ENCODE assay signal across 9 cellular contexts in the genomic region with DNA sequence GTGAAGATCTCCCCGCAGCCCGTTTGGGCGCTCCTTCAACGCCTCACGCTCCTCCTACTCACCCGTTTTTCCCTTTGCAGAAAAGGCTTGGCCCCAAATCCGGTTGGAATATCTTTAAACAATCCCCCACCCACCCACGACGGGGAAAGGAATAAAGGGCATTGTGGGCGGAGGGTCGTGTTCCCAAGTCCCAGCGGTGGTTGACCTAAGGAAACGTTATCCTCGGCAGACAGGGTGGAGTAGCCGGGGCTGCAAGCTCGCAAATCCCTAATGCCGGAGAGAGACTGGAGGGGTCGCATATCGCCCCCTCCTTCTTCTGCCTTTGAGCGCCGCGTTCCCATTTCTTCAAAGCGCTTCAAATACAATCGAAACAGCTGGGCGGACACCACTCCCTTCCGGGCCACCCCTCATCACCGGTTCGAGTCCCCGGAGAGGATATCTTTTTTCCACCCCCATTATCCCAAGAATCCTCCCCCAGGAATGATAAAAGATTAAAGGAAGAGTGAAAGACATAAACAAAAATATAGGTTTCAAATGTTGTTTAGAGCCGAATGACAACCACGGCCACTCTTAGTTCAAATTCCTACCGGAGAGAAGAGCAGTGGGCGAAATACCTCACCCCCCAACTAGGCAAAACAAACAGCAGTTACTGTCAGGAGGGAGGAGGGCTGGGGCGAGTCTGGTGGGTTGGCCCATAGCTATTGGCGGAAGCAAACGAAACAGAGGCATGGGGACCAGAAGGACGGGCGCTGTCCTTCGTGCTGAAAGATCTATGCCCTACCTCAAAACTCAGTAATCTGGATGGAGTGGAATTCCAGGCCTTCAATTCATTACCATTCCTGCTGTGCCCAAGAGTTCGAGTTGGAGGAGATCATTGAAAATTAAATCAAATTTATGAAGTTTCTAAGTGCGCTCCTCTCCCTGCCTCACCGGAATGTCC. TPM values are rescaled to one million over a fixed set of nuclear protein-coding genes. Genes with fewer than 3 reads are reported as not detected.
DNase-seq lines count a peak whose midpoint lies in the region; ATAC-seq and TF ChIP-seq lines count a peak whose summit lies in the region.
"Had no signal": no experiment of that assay in that cellular context is flagged by ENCODE, and none has a peak within 500 bp of the region (broad histone marks: within the 10 kb centered on the region; RNA-seq: fewer than 3 reads in every experiment).

No MANE protein-coding gene starts in this region.

- peaks cover 27% of the 10 kb centered on the region for H3K4me1 ChIP-seq in testis
- peaks cover 0 to 46% (median 38%) of the 10 kb centered on the region in 4 donors for H3K4me1 ChIP-seq in tibial artery
- peaks cover 2% of the 10 kb centered on the region for H3K4me1 ChIP-seq in ovary (ENCODE audit: insufficient read depth)

- DNase-seq in left cardiac atrium (peak; percentile 52), Right ventricle myocardium superior (no peak), RPMI7951 (ENCODE audit: low read depth) (peak; percentile 61), glomerular visceral epithelial cell (ENCODE audit: extremely low spot score) (peak; percentile 38), testis (peak; percentile 57), tibial artery (no peak), ovary (no peak)

- H3K4me3 ChIP-seq in testis (no peak overlapping the region), tibial artery (no peak overlapping the region), ovary (no peak overlapping the region)
- H3K4me3 ChIP-seq: upper lobe of left lung had no signal

- H3K27ac ChIP-seq in testis (no peak overlapping the region), tibial artery (no peak overlapping the region), ovary (no peak overlapping the region)
- H3K27ac ChIP-seq: upper lobe of left lung had no signal

- no peaks in the 10 kb centered on the region for H3K9me3 ChIP-seq in testis
- H3K9me3 ChIP-seq in tibial artery = no peaks in the 10 kb centered on the region
- H3K9me3 ChIP-seq in ovary = no peaks in the 10 kb centered on the region
- H3K9me3 ChIP-seq: upper lobe of left lung had no signal

- ATAC-seq in left cardiac atrium = no peak
- no peak for ATAC-seq in Right ventricle myocardium superior (ENCODE audit: poor library complexity)
- ATAC-seq in HG02885 (IDR thresholded peaks at IDR 0.05; ENCODE audit: poor library complexity, unreplicated experiment) = no peak

- intact Hi-C loops in left cardiac atrium (cut with DNase I) = loop anchor here (5.0 to 10.0 kb wide), 5 partner anchors 329 to 577 kb away; no protein-coding TSS in a partner anchor
- intact Hi-C loops in Right ventricle myocardium superior (cut with DNase I) = loop anchor here (5.0 to 10.0 kb wide), 4 partner anchors 327 to 589 kb away; no protein-coding TSS in a partner anchor
- intact Hi-C loops in testis (cut with DNase I; ENCODE audit: low total_unique reads) = loop anchor here (10.0 kb wide), 1 partner anchor 439 kb away; no protein-coding TSS in a partner anchor
- intact Hi-C loops in tibial artery (cut with DNase I; ENCODE audit: low total_unique reads) = loop anchor here (2.0 to 5.0 kb wide), 2 partner anchors 45 to 332 kb away; no protein-coding TSS in a partner anchor
- intact Hi-C loops in ovary (cut with DNase I) = loop anchor here (10.0 kb wide), 7 partner anchors 99 to 449 kb away; a partner anchor contains a TSS

- 8 to 10% methylated on average over 41 to 42 of the region's 42 CpGs for WGBS in testis, 2 donors
- WGBS in ovary, 3 donors = 5 to 7% (median 6%) methylated on average over 42 of the region's 42 CpGs

- TF ChIP-seq CTCF in testis (IDR thresholded peaks at IDR 0.05) = no peak
- no peak for TF ChIP-seq CTCF in tibial artery (IDR thresholded peaks at IDR 0.05)
- TF ChIP-seq CTCF in ovary (IDR thresholded peaks at IDR 0.05) = no peak

- H3K27me3 ChIP-seq in testis (no peaks in the 10 kb centered on the region), tibial artery (peaks cover 8 to 46% of the 10 kb centered on the region in 2 donors), ovary (no peaks in the 10 kb centered on the region)

- TF ChIP-seq POLR2A in testis (IDR thresholded peaks at IDR 0.05) (no peak), ovary (IDR thresholded peaks at IDR 0.05) (no peak)

- no peaks in the 10 kb centered on the region for H3K36me3 ChIP-seq in testis (ENCODE audit: low read depth, missing control alignments)
- H3K36me3 ChIP-seq in tibial artery = no peaks in the 10 kb centered on the region
- no peaks in the 10 kb centered on the region for H3K36me3 ChIP-seq in ovary
- H3K36me3 ChIP-seq: upper lobe of left lung had no signal

- no peak for TF ChIP-seq EP300 in ovary (IDR thresholded peaks at IDR 0.05)

RNA-seq across cellular contexts. Expression of a gene that starts 2.8 kb away (rescaled TPM):
- not detected for total RNA-seq in left cardiac atrium
- not detected for total RNA-seq in Right ventricle myocardium superior
- total RNA-seq in RPMI7951 (2014; rRNA removed; shearing (Covaris generic)) = 3.9 and 6.7 TPM in 2 replicates
- 10 to 100 TPM; 12.5 to 46.0 TPM for total RNA-seq in testis
- 8.5 TPM for polyA plus RNA-seq in testis (ENCODE audit: insufficient read depth, low read depth, low replicate concordance)
- total RNA-seq in ovary = under 1 TPM in 6 of 7 donors, not detected in 1; 0.22 to 0.36 (median 0.29) TPM
- polyA plus RNA-seq in ovary = under 1 TPM; 0.57 to 0.77 TPM

RNA-seq across cellular contexts. Expression of a gene that starts 43.7 kb away (rescaled TPM):
- total RNA-seq in left cardiac atrium (1 to 10 TPM; 1.2 TPM), Right ventricle myocardium superior (0.94 TPM), testis (10 to 100 TPM; 36.5 to 78.8 TPM), ovary (1 to 10 TPM in 5 of 7 donors, under 1 TPM in 1, not detected in 1; 0.99 to 3.2 (median 1.3) TPM)
- total RNA-seq in RPMI7951 (2014; rRNA removed; shearing (Covaris generic)) = 0.29 TPM in 1 of 2 replicates, not detected in the other
- polyA plus RNA-seq in testis (ENCODE audit: insufficient read depth, low read depth, low replicate concordance) (126 TPM), ovary (1 to 10 TPM in 1 of 2 donors, under 1 TPM in 1; 0.23 to 2.4 TPM)

Comparison
In these comparisons a context has a peak if more than half of its experiments do, and no peak if none do; other contexts are left out.
1. DNase-seq: peak in left cardiac atrium (single experiment), RPMI7951 (single experiment), glomerular visceral epithelial cell (single experiment) and testis (single experiment); none in Right ventricle myocardium superior (single experiment), tibial artery (0 of 2) and ovary (0 of 5).
2. RNA of a gene that starts 43.7 kb away (total RNA-seq): 36.5 to 78.8 TPM in testis; 1.2 TPM in left cardiac atrium, 0.99 to 3.2 TPM in ovary, 0.94 TPM in Right ventricle myocardium superior (single experiment) and 0.29 TPM in RPMI7951; every median in the first group is over 4 times any median in the second.